Comparison of ENCODE assay signal across 1 cellular context in genomic region chr3:73848173-73848751, GRCh38.
TF ChIP-seq lines count a peak whose summit lies in the region.

No MANE protein-coding gene starts in this region.

TF ChIP-seq in GM23338, 12 proteins besides CTCF, POLR2A, EP300 and RAD21 (continued from another document):
- TF ChIP-seq ZNF462 (CRISPR knock-in tag; IDR thresholded peaks at IDR 0.05) (no peak), REST (IDR thresholded peaks at IDR 0.05; ENCODE audit: unreplicated experiment) (no peak)
